ENCODE assay signal across 8 cellular contexts in the genomic region with DNA sequence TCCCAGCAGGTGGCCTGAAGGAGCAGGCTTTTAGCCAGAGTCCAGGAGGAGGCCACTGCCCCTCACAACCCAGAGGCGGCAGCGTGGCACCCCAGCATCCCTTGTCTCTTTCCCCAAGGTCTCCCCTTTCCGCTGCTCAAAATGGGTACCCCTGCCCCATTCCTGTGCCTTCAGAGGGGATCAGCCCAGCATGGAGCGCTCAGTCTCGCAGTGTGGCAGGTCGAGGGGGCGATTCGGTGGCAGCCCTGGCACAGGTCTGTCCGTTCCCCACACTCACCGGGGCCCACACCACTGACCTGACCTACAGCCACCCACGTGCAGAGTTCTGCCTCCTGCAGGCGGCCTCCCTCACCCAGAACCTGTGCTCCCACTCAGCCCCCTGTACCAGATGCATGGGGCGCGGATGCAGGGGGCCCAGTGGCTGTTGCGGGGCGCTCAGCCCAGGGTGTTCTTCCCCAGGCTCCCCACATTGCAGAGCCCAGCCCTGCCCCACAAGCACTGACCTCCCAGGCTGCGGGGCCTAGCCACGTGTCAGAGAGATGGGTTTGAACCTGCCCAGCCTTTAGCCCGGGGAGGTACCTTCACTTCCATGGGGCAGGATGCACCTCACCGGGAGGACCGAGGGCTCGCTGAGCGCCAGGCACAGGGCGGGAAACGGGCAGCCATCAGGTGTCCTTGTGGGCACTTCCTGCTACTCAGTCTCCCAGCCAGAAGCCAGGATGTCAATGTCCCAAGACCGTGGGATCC.
DNase-seq lines count a peak whose midpoint lies in the region; ATAC-seq, FAIRE-seq and TF ChIP-seq lines count a peak whose summit lies in the region.

No MANE protein-coding gene starts in this region.

- no peaks in the 10 kb centered on the region for H3K27me3 ChIP-seq in mucosa of rectum (ENCODE audit: control insufficient read depth in 2 of 2, insufficient read depth in 2 of 2, low read length in 2 of 2)

- H3K9me3 Mint-ChIP-seq in central memory CD8-positive, alpha-beta T cell: no peaks in the 10 kb centered on the region

- peaks cover 18% of the 10 kb centered on the region for H3K36me3 Mint-ChIP-seq in central memory CD8-positive, alpha-beta T cell (ENCODE audit: insufficient read depth)

- peaks cover 38 to 41% of the 10 kb centered on the region in 2 donors for H3K36me3 ChIP-seq in mucosa of rectum (ENCODE audit: control insufficient read depth in 2 of 2, insufficient read depth in 2 of 2, low read length in 2 of 2)

- H3K4me3 ChIP-seq in AG09309 (ENCODE audit: control insufficient read depth, low read depth, low read length) (no peak overlapping the region), mucosa of rectum (ENCODE audit: low read length in 2 of 2) (no peak overlapping the region)

- H3K4me3 Mint-ChIP-seq in central memory CD8-positive, alpha-beta T cell: peak overlapping the region; percentile 69

- H3K27ac Mint-ChIP-seq in central memory CD8-positive, alpha-beta T cell (ENCODE audit: low read depth): peak overlapping the region; percentile 98

- H3K27me3 Mint-ChIP-seq in central memory CD8-positive, alpha-beta T cell: no peaks in the 10 kb centered on the region

- FAIRE-seq in HTR-8/SVneo (lab: Jason Lieb, UNC): no peak

- DNase-seq in AG09309 (ENCODE audit: low read depth) (no peak), HTR-8/SVneo (ENCODE audit: insufficient read length, low spot score) (peak; percentile 25), UCSD-AML1 (lab: John Stamatoyannopoulos, UW; ENCODE audit: unreplicated experiment) (no peak), SW 1271 (lab: John Stamatoyannopoulos, UW) (no peak), COR-L47 (lab: John Stamatoyannopoulos, UW) (no peak)
- no peak for DNase-seq in central memory CD8-positive, alpha-beta T cell (ENCODE audit: low spot score in 2 of 2)

- TF ChIP-seq CTCF in AG09309 (IDR thresholded peaks at IDR 0.05; ENCODE audit: control insufficient read depth, insufficient read depth, low read depth, low read length, missing control alignments): peak; percentile 61

- ATAC-seq in central memory CD8-positive, alpha-beta T cell (replicated peaks; ENCODE audit: extremely low read depth, poor library complexity, severe bottlenecking): no peak
- no peak for ATAC-seq in HG02763 (IDR thresholded peaks at IDR 0.05; ENCODE audit: unreplicated experiment)

- peaks cover 41 to 60% of the 10 kb centered on the region in 2 donors for H3K4me1 ChIP-seq in mucosa of rectum (ENCODE audit: control insufficient read depth in 2 of 2, insufficient read depth in 2 of 2, low read length in 2 of 2)

- peaks cover 26% of the 10 kb centered on the region for H3K4me1 Mint-ChIP-seq in central memory CD8-positive, alpha-beta T cell

- no peaks in the 10 kb centered on the region for H3K9me3 ChIP-seq in mucosa of rectum (ENCODE audit: control insufficient read depth in 2 of 2, low read length in 2 of 2)

- peak overlapping the region; percentile 69 to 75 for H3K27ac ChIP-seq in mucosa of rectum (ENCODE audit: low read depth in 2 of 2, low read length in 2 of 2)

- peak overlapping the region in 1 of 2 donors; percentile 45 for H3K9ac ChIP-seq in mucosa of rectum (ENCODE audit: low read depth in 1 of 2, low read length in 2 of 2)
